24 cellular contexts compared by ENCODE assay signal in the genomic region with DNA sequence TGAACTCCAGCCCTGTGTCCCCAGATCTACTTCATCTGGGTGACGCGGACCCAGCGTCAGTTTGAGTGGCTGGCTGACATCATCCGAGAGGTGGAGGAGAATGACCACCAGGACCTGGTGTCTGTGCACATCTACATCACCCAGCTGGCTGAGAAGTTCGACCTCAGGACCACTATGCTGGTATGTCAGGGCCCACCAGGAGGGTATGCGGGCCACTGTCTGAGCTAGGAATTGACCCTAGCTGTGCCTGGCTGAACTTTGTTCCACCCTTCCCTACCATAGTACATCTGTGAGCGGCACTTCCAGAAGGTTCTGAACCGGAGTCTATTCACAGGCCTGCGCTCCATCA. TPM values are rescaled to one million over a fixed set of nuclear protein-coding genes. Genes with fewer than 3 reads are reported as not detected.
A peak's percentile ranks its signal among the peaks of the same experiment; 100 is the strongest.
DNase-seq lines count a peak whose midpoint lies in the region; ATAC-seq and TF ChIP-seq lines count a peak whose summit lies in the region.
"Had no signal": no experiment of that assay in that cellular context is flagged by ENCODE, and none has a peak within 500 bp of the region (broad histone marks: within the 10 kb centered on the region; RNA-seq: fewer than 3 reads in every experiment).

No MANE protein-coding gene starts in this region.

- H3K27ac ChIP-seq in RWPE1 (peak overlapping the region; percentile 93), mammary epithelial cell (ENCODE audit: insufficient read depth, low read depth, low read length) (peak overlapping the region; percentile 86), layer of hippocampus (ENCODE audit: low read depth, low read length) (peak overlapping the region; percentile 32)
- H3K27ac ChIP-seq: ascending aorta, KMS-11, Peyer's patch, SJSA1 had no signal

- POLR2A ChIA-PET in RWPE1 (lab: Yijun Ruan, JAX; ENCODE audit: low non-redundant PET) = interaction anchor here (1.2 kb wide), 1 partner anchor 116 kb away, joined by 5 read pairs; no protein-coding TSS in a partner anchor

- H3K4me1 ChIP-seq in mammary epithelial cell (ENCODE audit: insufficient read depth, low read length) = peaks cover 29% of the 10 kb centered on the region

- no peaks in the 10 kb centered on the region for H3K36me3 ChIP-seq in mammary epithelial cell (ENCODE audit: insufficient read depth, low read length)
- H3K36me3 ChIP-seq: ascending aorta; BLaER1 treated with 17β-estradiol and CSF1 and Interleukin-3, amounts not matched to agents 10 nM and 100 nM; heart right ventricle; Peyer's patch; prostate gland; sigmoid colon; SJSA1; thyroid gland had no signal

- intact Hi-C loops in mammary epithelial cell (cut with micrococcal nuclease) (loop anchor here (1.0 to 2.0 kb wide), 7 partner anchors 33 to 293 kb away; a partner anchor contains a TSS), Calu3 (cut with micrococcal nuclease; ENCODE audit: unreplicated experiment) (loop anchor here (1.0 to 5.0 kb wide), 3 partner anchors 37 to 234 kb away; no protein-coding TSS in a partner anchor)

- no peaks in the 10 kb centered on the region for H3K27me3 ChIP-seq in mammary epithelial cell (ENCODE audit: insufficient read depth, low read length)
- no peaks in the 10 kb centered on the region for H3K27me3 ChIP-seq in layer of hippocampus (ENCODE audit: control insufficient read depth, insufficient read depth, low read length)
- H3K27me3 ChIP-seq: ascending aorta; BLaER1 treated with 17β-estradiol and CSF1 and Interleukin-3, amounts not matched to agents 10 nM and 100 nM; heart right ventricle; Peyer's patch; sigmoid colon; SJSA1; thyroid gland had no signal

- no TSS peak for BruUV-seq in mammary epithelial cell (replicated peaks; lab: Mats Ljungman, UMichigan)
- BruUV-seq in Calu3 (replicated peaks; lab: Mats Ljungman, UMichigan) = no TSS peak

- H3K9me3 Mint-ChIP-seq in stimulated activated naive B cell treated with anti-CD40 and anti-IgM and Interleukin-4, amounts not matched to agents 10 μg/mL and 1 μg/mL and 100 μg/mL, for 72 hours = no peaks in the 10 kb centered on the region
- H3K9me3 Mint-ChIP-seq in Calu3 (ENCODE audit: low read depth, unreplicated experiment) = no peaks in the 10 kb centered on the region
- H3K9me3 Mint-ChIP-seq: activated naive CD4-positive, alpha-beta T cell treated with anti-CD3 and anti-CD28 coated beads, Interleukin-2, amount 50 U/mL, for 72 hours; central memory CD8-positive, alpha-beta T cell; memory B cell; stimulated activated naive CD8-positive, alpha-beta T cell treated with anti-CD3 and anti-CD28 coated beads, Interleukin-15, amount 100 ng/mL, for 72 hours had no signal

- TF ChIP-seq CTCF in RWPE1 (conservative IDR thresholded peaks at IDR 0.05; ENCODE audit: low read depth) (no peak), mammary epithelial cell (conservative IDR thresholded peaks at IDR 0.05 in 1 of 2, IDR thresholded peaks at IDR 0.05 in 1 of 2; ENCODE audit: extremely low read depth in 1 of 2, insufficient read depth in 1 of 2, low read depth in 1 of 2, low read length in 2 of 2) (no peak), Calu3 (IDR thresholded peaks at IDR 0.05; ENCODE audit: unreplicated experiment) (no peak)

- DNase-seq in RWPE1 (ENCODE audit: low spot score) (no peak), mammary epithelial cell (no peak), D341Med (ENCODE audit: low spot score) (no peak), RKO (ENCODE audit: low spot score) (no peak), Calu3 (no peak)
- DNase-seq in stimulated activated naive B cell treated with anti-CD40 and anti-IgM and Interleukin-4, amounts not matched to agents 10 μg/mL and 1 μg/mL and 100 μg/mL, for 72 hours = no peak
- DNase-seq: NCI-H1417 treated with DMSO at 0.1 percent for 48 hours had no signal

- H2AFZ ChIP-seq in mammary epithelial cell (ENCODE audit: low read depth, low read length) = peak overlapping the region; percentile 73

- H3K79me2 ChIP-seq in mammary epithelial cell (ENCODE audit: insufficient read depth, low read length) = no peaks in the 10 kb centered on the region

- peaks cover 8 to 11% of the 10 kb centered on the region in 2 donors for H3K36me3 Mint-ChIP-seq in stimulated activated naive B cell treated with anti-CD40 and anti-IgM and Interleukin-4, amounts not matched to agents 10 μg/mL and 1 μg/mL and 100 μg/mL, for 72 hours
- peaks cover 5% of the 10 kb centered on the region for H3K36me3 Mint-ChIP-seq in Calu3 (ENCODE audit: insufficient read depth, unreplicated experiment)
- H3K36me3 Mint-ChIP-seq: activated naive CD4-positive, alpha-beta T cell treated with anti-CD3 and anti-CD28 coated beads, Interleukin-2, amount 50 U/mL, for 72 hours had no signal

- H3K4me3 ChIP-seq in mammary epithelial cell (replicated peaks in 1 of 3; ENCODE audit: insufficient read depth in 1 of 3, low read depth in 2 of 3, low read length in 3 of 3) = no peak overlapping the region
- H3K4me3 ChIP-seq: ascending aorta; BLaER1 treated with 17β-estradiol and CSF1 and Interleukin-3, amounts not matched to agents 10 nM and 100 nM; heart right ventricle; Peyer's patch; prostate gland; sigmoid colon; SJSA1; thyroid gland had no signal

- CTCF ChIA-PET in RWPE1 (lab: Yijun Ruan, JAX) (interaction anchor here (0.5 to 1.9 kb wide), 25 partner anchors 15 to 472 kb away, joined by 3 to 13 read pairs (median 5); partner anchors contain the start of genes DUOX1, DUOXA1 and SHF), mammary epithelial cell (lab: Charles Lee; ENCODE audit: low non-redundant PET) (interaction anchor here (0.5 to 1.5 kb wide), 9 partner anchors 16 to 239 kb away, joined by 3 to 11 read pairs (median 5); a partner anchor contains a TSS), Calu3 (lab: Charles Lee) (interaction anchor here (0.6 to 3.1 kb wide), 23 partner anchors 16 to 295 kb away, joined by 3 to 33 read pairs (median 5); a partner anchor contains a TSS)

- H3K27me3 Mint-ChIP-seq in stimulated activated naive B cell treated with anti-CD40 and anti-IgM and Interleukin-4, amounts not matched to agents 10 μg/mL and 1 μg/mL and 100 μg/mL, for 72 hours = no peaks in the 10 kb centered on the region
- no peaks in the 10 kb centered on the region for H3K27me3 Mint-ChIP-seq in Calu3 (ENCODE audit: unreplicated experiment)
- H3K27me3 Mint-ChIP-seq: central memory CD8-positive, alpha-beta T cell; memory B cell; stimulated activated naive CD8-positive, alpha-beta T cell treated with anti-CD3 and anti-CD28 coated beads, Interleukin-15, amount 100 ng/mL, for 72 hours had no signal

- no peak overlapping the region for H3K4me2 ChIP-seq in mammary epithelial cell (ENCODE audit: insufficient read depth, low read depth, low read length)
- H3K4me2 ChIP-seq: KMS-11 had no signal

- peak overlapping the region; percentile 31 for H3K27ac Mint-ChIP-seq in stimulated activated naive B cell treated with anti-CD40 and anti-IgM and Interleukin-4, amounts not matched to agents 10 μg/mL and 1 μg/mL and 100 μg/mL, for 72 hours
- no peak overlapping the region for H3K27ac Mint-ChIP-seq in Calu3 (ENCODE audit: unreplicated experiment)

- dilution Hi-C loops in mammary epithelial cell (cut with HindIII; ENCODE audit: low sequenced_read_pairs) = no loop called here

- H3K9me3 ChIP-seq in mammary epithelial cell (replicated peaks; ENCODE audit: insufficient read depth, low read length) = no peaks in the 10 kb centered on the region
- H3K9me3 ChIP-seq: ascending aorta; BLaER1 treated with 17β-estradiol and CSF1 and Interleukin-3, amounts not matched to agents 10 nM and 100 nM; heart right ventricle; Peyer's patch; prostate gland; sigmoid colon; SJSA1; thyroid gland had no signal

- in situ Hi-C loops in mammary epithelial cell (cut with MboI; ENCODE audit: low sequenced_read_pairs in 2 of 2) = no loop called here

- WGBS in mammary epithelial cell (ENCODE audit: low coverage, missing lambda C conversion rate) = 80% methylated on average over 9 of the region's 9 CpGs

- ATAC-seq in stimulated activated naive B cell treated with anti-CD40 and anti-IgM and Interleukin-4, amounts not matched to agents 10 μg/mL and 1 μg/mL and 100 μg/mL, for 72 hours (replicated peaks) = no peak
- ATAC-seq in esophagus mucosa = no peak

- H3K4me3 Mint-ChIP-seq in stimulated activated naive B cell treated with anti-CD40 and anti-IgM and Interleukin-4, amounts not matched to agents 10 μg/mL and 1 μg/mL and 100 μg/mL, for 72 hours = no peak overlapping the region
- no peak overlapping the region for H3K4me3 Mint-ChIP-seq in Calu3 (ENCODE audit: low read depth, unreplicated experiment)
- H3K4me3 Mint-ChIP-seq: central memory CD8-positive, alpha-beta T cell; memory B cell; stimulated activated naive CD8-positive, alpha-beta T cell treated with anti-CD3 and anti-CD28 coated beads, Interleukin-15, amount 100 ng/mL, for 72 hours had no signal

- H3K4me1 Mint-ChIP-seq in stimulated activated naive B cell treated with anti-CD40 and anti-IgM and Interleukin-4, amounts not matched to agents 10 μg/mL and 1 μg/mL and 100 μg/mL, for 72 hours = peaks cover 27 to 53% of the 10 kb centered on the region in 2 donors
- H3K4me1 Mint-ChIP-seq in Calu3 (ENCODE audit: low read depth, unreplicated experiment) = peaks cover 13% of the 10 kb centered on the region

- no peak overlapping the region for H3K9ac ChIP-seq in mammary epithelial cell (ENCODE audit: insufficient read depth, low read length)
- H3K9ac ChIP-seq: KMS-11 had no signal

- no peaks in the 10 kb centered on the region for H4K20me1 ChIP-seq in mammary epithelial cell (ENCODE audit: insufficient read depth, low read length)

RNA-seq across cellular contexts. Expression of gene SHF, which starts 24.3 kb away (rescaled TPM):
- total RNA-seq in mammary epithelial cell (1 to 10 TPM in 1 of 2 donors, under 1 TPM in 1; 0.50 to 1.3 TPM), esophagus mucosa (1.6 TPM), Calu3 (2022) (6.0 and 7.3 TPM in 2 replicates)
- 1.0 TPM for polyA plus RNA-seq in mammary epithelial cell
- not detected for polyA minus RNA-seq in mammary epithelial cell

RNA-seq across cellular contexts. Expression of gene DUOX1, which starts 33.7 kb away (rescaled TPM):
- total RNA-seq in mammary epithelial cell (10 to 100 TPM; 15.0 to 42.8 TPM), esophagus mucosa (114 TPM), Calu3 (2022) (1.2 and 1.4 TPM in 2 replicates)
- 10.5 TPM for polyA plus RNA-seq in mammary epithelial cell
- polyA minus RNA-seq in mammary epithelial cell = 25.9 TPM
- total RNA-seq: dermis microvascular lymphatic vessel endothelial cell, SJSA1 had no signal

RNA-seq across cellular contexts. Expression of gene DUOXA1, which starts 33.8 kb away (rescaled TPM):
- 1 to 10 TPM; 1.8 to 5.5 TPM for total RNA-seq in mammary epithelial cell
- polyA plus RNA-seq in mammary epithelial cell = 2.2 TPM
- polyA minus RNA-seq in mammary epithelial cell = not detected
- total RNA-seq in esophagus mucosa = 131 TPM
- total RNA-seq in Calu3 (2022) = not detected in 2 replicates
- total RNA-seq: dermis microvascular lymphatic vessel endothelial cell, SJSA1 had no signal

RNA-seq across cellular contexts. Expression of gene DUOXA2, which starts 49.4 kb away (rescaled TPM):
- total RNA-seq in mammary epithelial cell (not detected), esophagus mucosa (10.4 TPM), Calu3 (2022) (0.34 TPM in 1 of 2 replicates, not detected in the other)
- polyA plus RNA-seq in mammary epithelial cell = not detected
- polyA minus RNA-seq in mammary epithelial cell = not detected
- total RNA-seq: activated naive CD4-positive, alpha-beta T cell treated with anti-CD3 and anti-CD28 coated beads, Interleukin-2, amount 50 U/mL, for 72 hours; dermis microvascular lymphatic vessel endothelial cell; heart right ventricle; left cardiac atrium; prostate gland; SJSA1 had no signal
- polyA plus RNA-seq: heart right ventricle had no signal

RNA-seq across cellular contexts. Expression of gene DUOX2, which starts 49.5 kb away (rescaled TPM):
- total RNA-seq in mammary epithelial cell = under 1 TPM; 0.24 to 0.33 TPM
- 0.06 TPM for polyA plus RNA-seq in mammary epithelial cell
- not detected for polyA minus RNA-seq in mammary epithelial cell
- 29.3 TPM for total RNA-seq in esophagus mucosa
- 0.21 and 1.2 TPM in 2 replicates for total RNA-seq in Calu3 (2022)
- total RNA-seq: dermis microvascular lymphatic vessel endothelial cell, SJSA1 had no signal

Comparison
In these comparisons a context has a peak if more than half of its experiments do, and no peak if none do; other contexts are left out.
1. H3K27ac ChIP-seq: peak in every context shown above with its lines; median percentile 93 in RWPE1; 86 in mammary epithelial cell; 32 in layer of hippocampus.
2. RNA of gene DUOXA1, which starts 33.8 kb away (total RNA-seq): 131 TPM in esophagus mucosa (single experiment); 1.8 to 5.5 TPM in mammary epithelial cell and not detected in Calu3; every median in the first group is over 10 times any median in the second.